In genomic region chr1:203796223-203796747, GRCh38 we compare ENCODE assay signal across 8 cellular contexts. TPM values are rescaled to one million over a fixed set of nuclear protein-coding genes. Genes with fewer than 3 reads are reported as not detected.
DNase-seq lines count a peak whose midpoint lies in the region; ATAC-seq, FAIRE-seq and TF ChIP-seq lines count a peak whose summit lies in the region.

No MANE protein-coding gene starts in this region.

- no peaks in the 10 kb centered on the region for H3K27me3 ChIP-seq in pancreas

- no peaks in the 10 kb centered on the region for H3K36me3 ChIP-seq in pancreas

- H3K4me3 ChIP-seq in foreskin fibroblast (ENCODE audit: low read depth in 1 of 2, low read length in 2 of 2) (peak overlapping the region; percentile 87 to 90), pancreas (peak overlapping the region; percentile 58 to 77 (median 75))

- intact Hi-C loops in pancreas (cut with DNase I) = no loop called here

- 1% methylated on average over 14 of the region's 14 CpGs for WGBS in pancreas, 2 donors

- peak; percentile 34 for DNase-seq in activated naive CD4-positive, alpha-beta T cell treated with Interleukin-2 at 50 U/mL for 16 hours
- DNase-seq in activated naive CD4-positive, alpha-beta T cell (lab: John Stamatoyannopoulos, UW) = no peak
- DNase-seq in M059J (ENCODE audit: low read depth) = peak; percentile 56
- DNase-seq in activated T-helper 1 cell treated with Interleukin-2 at 50 U/mL for 16 hours (ENCODE audit: low read depth) = peak; percentile 1
- DNase-seq in foreskin fibroblast = peak in 1 of 2 donors; percentile 50
- peak in 1 of 6 donors; percentile 61 for DNase-seq in pancreas
- DNase-seq in putamen (ENCODE audit: low spot score) = no peak

- H3K9me3 ChIP-seq in pancreas = no peaks in the 10 kb centered on the region

- H3K27ac ChIP-seq in pancreas = peak overlapping the region; percentile 83 to 97 (median 92)

- peaks cover 18 to 33% (median 25%) of the 10 kb centered on the region in 3 donors for H3K4me1 ChIP-seq in pancreas

- ATAC-seq in pancreas (peak; percentile 15 to 44 (median 36)), GM19397 (IDR thresholded peaks at IDR 0.05; ENCODE audit: unreplicated experiment) (no peak)

- no peak for TF ChIP-seq CTCF in foreskin fibroblast (IDR thresholded peaks at IDR 0.05; ENCODE audit: low read depth, low read length)
- TF ChIP-seq CTCF in pancreas (IDR thresholded peaks at IDR 0.05) = no peak

- no peak for FAIRE-seq in pancreas (lab: Jason Lieb, UNC)

RNA-seq across cellular contexts. Expression of gene ZBED6, which starts 0.9 kb away (rescaled TPM):
- 6.4 and 7.4 TPM in 2 replicates for total RNA-seq in M059J (2014; rRNA removed; shearing (Covaris generic))
- 10 to 100 TPM in 3 of 6 donors, 1 to 10 TPM in 3; 7.0 to 20.2 (median 10.7) TPM for total RNA-seq in pancreas
- polyA plus RNA-seq in pancreas = 1 to 10 TPM; 1.1 to 1.3 TPM

RNA-seq across cellular contexts. Expression of gene ZC3H11A, which starts 0.9 kb away (rescaled TPM):
- total RNA-seq in M059J (2014; rRNA removed; shearing (Covaris generic)) = 81.1 and 108 TPM in 2 replicates
- total RNA-seq in pancreas = 10 to 100 TPM; 19.1 to 37.5 (median 27.8) TPM
- polyA plus RNA-seq in pancreas = 10 to 100 TPM; 28.1 to 60.1 TPM

RNA-seq across cellular contexts. Expression of gene LAX1, which starts 31.3 kb away (rescaled TPM):
- not detected in 2 replicates for total RNA-seq in M059J (2014; rRNA removed; shearing (Covaris generic))
- total RNA-seq in pancreas = 1 to 10 TPM in 1 of 6 donors, under 1 TPM in 5; 0.09 to 1.0 (median 0.26) TPM
- under 1 TPM in 1 of 2 donors, not detected in 1; 0.08 TPM for polyA plus RNA-seq in pancreas

Comparison
In these comparisons a context has a peak if more than half of its experiments do, and no peak if none do; other contexts are left out.
1. DNase-seq: peak in activated naive CD4-positive, alpha-beta T cell treated with Interleukin-2 at 50 U/mL for 16 hours (single experiment), M059J (single experiment) and activated T-helper 1 cell treated with Interleukin-2 at 50 U/mL for 16 hours (single experiment); none in activated naive CD4-positive, alpha-beta T cell (0 of 4) and putamen (single experiment).